4 cellular contexts compared by ENCODE assay signal in genomic region chr19:11406703-11407236, GRCh38. TPM values are rescaled to one million over a fixed set of nuclear protein-coding genes. Genes with fewer than 3 reads are reported as not detected.
"Had no signal": no experiment of that assay in that cellular context is flagged by ENCODE, and none has a peak within 500 bp of the region (broad histone marks: within the 10 kb centered on the region; RNA-seq: fewer than 3 reads in every experiment).

No MANE protein-coding gene starts in this region.

RNA-seq across cellular contexts. Expression of gene RGL3, which starts 12.3 kb away (rescaled TPM):
- total RNA-seq: activated CD8-positive, alpha-beta T cell treated with anti-CD3 and anti-CD28 coated beads for 36 hours; naive thymus-derived CD4-positive, alpha-beta T cell; T-helper 2 cell treated with Interferon-gamma antibody and Interleukin-4, amounts not matched to agents 100 ng/mL and 5 ng/mL, for 36 hours had no signal
- polyA plus RNA-seq: naive thymus-derived CD4-positive, alpha-beta T cell had no signal

RNA-seq across cellular contexts. Expression of gene ODAD3, which starts 28.2 kb away (rescaled TPM):
- total RNA-seq: naive thymus-derived CD4-positive, alpha-beta T cell; osteocyte; T-helper 2 cell treated with Interferon-gamma antibody and Interleukin-4, amounts not matched to agents 100 ng/mL and 5 ng/mL, for 36 hours had no signal
- polyA plus RNA-seq: naive thymus-derived CD4-positive, alpha-beta T cell had no signal
